Comparison of ENCODE assay signal across 24 cellular contexts in genomic region chr9:111857555-111858211, GRCh38. TPM values are rescaled to one million over a fixed set of nuclear protein-coding genes. Genes with fewer than 3 reads are reported as not detected.
DNase-seq lines count a peak whose midpoint lies in the region; ATAC-seq and TF ChIP-seq lines count a peak whose summit lies in the region.
"Had no signal": no experiment of that assay in that cellular context is flagged by ENCODE, and none has a peak within 500 bp of the region (broad histone marks: within the 10 kb centered on the region; RNA-seq: fewer than 3 reads in every experiment).

No MANE protein-coding gene starts in this region.

- POLR2A ChIA-PET in MCF 10A (lab: Yijun Ruan, JAX), result no interaction called here

- CTCF ChIA-PET in MCF 10A (lab: Yijun Ruan, JAX), result interaction anchor here (1.0 kb wide), 1 partner anchor 30 kb away, joined by 3 read pairs; no protein-coding TSS in a partner anchor

- intact Hi-C loops in MCF 10A (cut with micrococcal nuclease), result no loop called here

- H3K27ac ChIP-seq in VCaP, result peak overlapping the region; percentile 74
- H3K27ac ChIP-seq: colonic mucosa, gastrocnemius medialis, psoas muscle had no signal

- H3K27ac Mint-ChIP-seq in MCF 10A (ENCODE audit: low read depth, unreplicated experiment), result no peak overlapping the region
- H3K27ac Mint-ChIP-seq: activated B cell treated with CpG ODN at 0.5 μM for 24 hours; endodermal cell; T-helper 1 cell treated with Interleukin-12 subunit alpha and Interleukin-12 subunit beta and Interleukin-4 antibody, amounts not matched to agents 30 μg/mL and 1 μg/mL, for 36 hours had no signal

- BruUV-seq in MCF 10A (replicated peaks; lab: Mats Ljungman, UMichigan), result no TSS peak

- H3K27me3 Mint-ChIP-seq in MCF 10A (ENCODE audit: insufficient read depth, unreplicated experiment), result no peaks in the 10 kb centered on the region
- H3K27me3 Mint-ChIP-seq: activated B cell treated with CpG ODN at 0.5 μM for 24 hours had no signal

- ATAC-seq in GM21619 (IDR thresholded peaks at IDR 0.05; ENCODE audit: unreplicated experiment) (no peak), HG03439 (IDR thresholded peaks at IDR 0.05; ENCODE audit: unreplicated experiment) (no peak)
- ATAC-seq: activated naive CD4-positive, alpha-beta T cell treated with anti-CD3 and anti-CD28 coated beads, Interleukin-2, amount 50 U/mL, for 72 hours; activated T-cell treated with anti-CD3 and anti-CD28 coated beads, Interleukin-2, amount 50 U/mL, for 72 hours; gastrocnemius medialis; left cardiac atrium; psoas muscle had no signal

- H3K36me3 Mint-ChIP-seq in MCF 10A (ENCODE audit: insufficient read depth, unreplicated experiment), result no peaks in the 10 kb centered on the region

- peak; percentile 51 to 97 for DNase-seq in T47D (ENCODE audit: low read depth in 1 of 2, low spot score in 1 of 2)
- no peak for DNase-seq in MCF 10A (ENCODE audit: unreplicated experiment)
- peak; percentile 49 for DNase-seq in fibroblast of peridontal ligament (ENCODE audit: extremely low read depth)
- DNase-seq in Kasumi-1 (lab: John Stamatoyannopoulos, UW), result no peak
- DNase-seq in SHP77 (lab: John Stamatoyannopoulos, UW), result no peak
- DNase-seq: activated B cell treated with CpG ODN at 0.5 μM for 24 hours; activated T-cell treated with anti-CD3 and anti-CD28 coated beads, Interleukin-2, amount 50 U/mL, for 72 hours; C1 segment of cervical spinal cord; colonic mucosa; endodermal cell; gastrocnemius medialis; IMR-90; left cardiac atrium; MV-4-11; NCI-H2029 treated with DMSO at 0.1 percent for 48 hours; NCI-H510A; psoas muscle; SHP77 treated with DMSO at 0.1 percent for 48 hours; stimulated activated CD4-positive, alpha-beta T cell treated with anti-CD3 and anti-CD28 coated beads, Interleukin-4, amount 100 ng/mL, for 4 hours had no signal

- TF ChIP-seq CTCF in MCF 10A (IDR thresholded peaks at IDR 0.05; ENCODE audit: unreplicated experiment), result no peak
- no peak for TF ChIP-seq CTCF in VCaP (conservative IDR thresholded peaks at IDR 0.05)

- peaks cover 15% of the 10 kb centered on the region for H3K4me1 Mint-ChIP-seq in MCF 10A (ENCODE audit: insufficient read depth, unreplicated experiment)
- H3K4me1 Mint-ChIP-seq: activated B cell treated with CpG ODN at 0.5 μM for 24 hours, endodermal cell had no signal

- in situ Hi-C loops in T47D (cut with HindIII; ENCODE audit: low pct_unique_long_range_greater_than_20kb, low sequenced_read_pairs), result no loop called here

- no peak overlapping the region for H3K4me3 Mint-ChIP-seq in MCF 10A (ENCODE audit: unreplicated experiment)
- H3K4me3 Mint-ChIP-seq: activated B cell treated with CpG ODN at 0.5 μM for 24 hours; activated T-cell treated with anti-CD3 and anti-CD28 coated beads, Interleukin-2, amount 50 U/mL, for 72 hours; endodermal cell; T-helper 1 cell treated with Interleukin-12 subunit alpha and Interleukin-12 subunit beta and Interleukin-4 antibody, amounts not matched to agents 30 μg/mL and 1 μg/mL, for 36 hours had no signal

- no peaks in the 10 kb centered on the region for H3K9me3 Mint-ChIP-seq in MCF 10A (ENCODE audit: unreplicated experiment)
- H3K9me3 Mint-ChIP-seq: activated B cell treated with CpG ODN at 0.5 μM for 24 hours; activated T-cell treated with anti-CD3 and anti-CD28 coated beads, Interleukin-2, amount 50 U/mL, for 72 hours; endodermal cell; T-helper 1 cell treated with Interleukin-12 subunit alpha and Interleukin-12 subunit beta and Interleukin-4 antibody, amounts not matched to agents 30 μg/mL and 1 μg/mL, for 36 hours had no signal

RNA-seq across cellular contexts. Expression of gene UGCG, which starts 38.9 kb away (rescaled TPM):
- 29.5 and 31.4 TPM in 2 replicates for total RNA-seq in MCF 10A (2022)

Comparison
In these comparisons a context has a peak if more than half of its experiments do, and no peak if none do; other contexts are left out.
1. DNase-seq: peak in T47D (2 of 2) and fibroblast of peridontal ligament (single experiment); none in MCF 10A (single experiment), Kasumi-1 (0 of 2) and SHP77 (0 of 2).